10 cellular contexts compared by ENCODE assay signal in genomic region chr5:59542841-59543825, GRCh38.
DNase-seq lines count a peak whose midpoint lies in the region; ATAC-seq and TF ChIP-seq lines count a peak whose summit lies in the region.
"Had no signal": no experiment of that assay in that cellular context is flagged by ENCODE, and none has a peak within 500 bp of the region (broad histone marks: within the 10 kb centered on the region; RNA-seq: fewer than 3 reads in every experiment).

No MANE protein-coding gene starts in this region.

- peak overlapping the region; percentile 30 for H3K27ac ChIP-seq in rectal smooth muscle tissue (ENCODE audit: low read depth, low read length)
- H3K27ac ChIP-seq: KMS-11 had no signal

- H3K27ac Mint-ChIP-seq in activated CD4-positive, alpha-beta memory T cell treated with anti-CD3 and anti-CD28 coated beads for 36 hours, result no peak overlapping the region
- no peak overlapping the region for H3K27ac Mint-ChIP-seq in effector memory CD8-positive, alpha-beta T cell

- CTCF ChIA-PET in activated CD4-positive, alpha-beta memory T cell treated with anti-CD3 and anti-CD28 coated beads for 36 hours (lab: Charles Lee), result no interaction called here

- DNase-seq in DMS79 (lab: John Stamatoyannopoulos, UW) (peak; percentile 51), glomerular visceral epithelial cell (ENCODE audit: extremely low spot score) (peak; percentile 80), MG63 (no peak), GF-D8 (lab: John Stamatoyannopoulos, UW) (no peak)
- no peak for DNase-seq in activated CD4-positive, alpha-beta memory T cell treated with anti-CD3 and anti-CD28 coated beads for 36 hours
- DNase-seq in effector memory CD8-positive, alpha-beta T cell, result no peak
- DNase-seq: retina had no signal

- H3K9me3 Mint-ChIP-seq in activated CD4-positive, alpha-beta memory T cell treated with anti-CD3 and anti-CD28 coated beads for 36 hours, result no peaks in the 10 kb centered on the region
- peaks cover 0 to 13% of the 10 kb centered on the region in 2 donors for H3K9me3 Mint-ChIP-seq in effector memory CD8-positive, alpha-beta T cell

- peaks cover 17% of the 10 kb centered on the region for H3K4me1 ChIP-seq in rectal smooth muscle tissue (ENCODE audit: control insufficient read depth, insufficient read depth, low read length)

- no peaks in the 10 kb centered on the region for H3K27me3 Mint-ChIP-seq in activated CD4-positive, alpha-beta memory T cell treated with anti-CD3 and anti-CD28 coated beads for 36 hours
- no peaks in the 10 kb centered on the region for H3K27me3 Mint-ChIP-seq in effector memory CD8-positive, alpha-beta T cell

- no peaks in the 10 kb centered on the region for H3K36me3 Mint-ChIP-seq in activated CD4-positive, alpha-beta memory T cell treated with anti-CD3 and anti-CD28 coated beads for 36 hours
- H3K36me3 Mint-ChIP-seq in effector memory CD8-positive, alpha-beta T cell (ENCODE audit: insufficient read depth), result no peaks in the 10 kb centered on the region

- H3K4me3 ChIP-seq in rectal smooth muscle tissue (ENCODE audit: low read length) (no peak overlapping the region), MG63 (no peak overlapping the region)

- H3K36me3 ChIP-seq in rectal smooth muscle tissue (ENCODE audit: control insufficient read depth, insufficient read depth, low read length) (no peaks in the 10 kb centered on the region), MG63 (no peaks in the 10 kb centered on the region)

- no peak overlapping the region for H3K4me3 Mint-ChIP-seq in activated CD4-positive, alpha-beta memory T cell treated with anti-CD3 and anti-CD28 coated beads for 36 hours
- no peak overlapping the region for H3K4me3 Mint-ChIP-seq in effector memory CD8-positive, alpha-beta T cell

- H3K27me3 ChIP-seq in rectal smooth muscle tissue (ENCODE audit: control insufficient read depth, insufficient read depth, low read length), result no peaks in the 10 kb centered on the region
- no peaks in the 10 kb centered on the region for H3K27me3 ChIP-seq in MG63

- no peak overlapping the region for H3K9ac ChIP-seq in rectal smooth muscle tissue (ENCODE audit: low read length)
- H3K9ac ChIP-seq: KMS-11 had no signal

- intact Hi-C loops in activated CD4-positive, alpha-beta memory T cell treated with anti-CD3 and anti-CD28 coated beads for 36 hours (cut with micrococcal nuclease), result no loop called here

- no peak for ATAC-seq in effector memory CD8-positive, alpha-beta T cell (replicated peaks)

- POLR2A ChIA-PET in activated CD4-positive, alpha-beta memory T cell treated with anti-CD3 and anti-CD28 coated beads for 36 hours (lab: Charles Lee), result no interaction called here

- H3K9me3 ChIP-seq in MG63, result no peaks in the 10 kb centered on the region

- H3K4me1 Mint-ChIP-seq in activated CD4-positive, alpha-beta memory T cell treated with anti-CD3 and anti-CD28 coated beads for 36 hours (ENCODE audit: low read depth), result no peaks in the 10 kb centered on the region
- no peaks in the 10 kb centered on the region for H3K4me1 Mint-ChIP-seq in effector memory CD8-positive, alpha-beta T cell (ENCODE audit: low read depth in 2 of 2)

TF ChIP-seq in PFSK-1, 5 proteins besides CTCF, POLR2A, EP300 and RAD21:
- TF ChIP-seq, protein P1, sequence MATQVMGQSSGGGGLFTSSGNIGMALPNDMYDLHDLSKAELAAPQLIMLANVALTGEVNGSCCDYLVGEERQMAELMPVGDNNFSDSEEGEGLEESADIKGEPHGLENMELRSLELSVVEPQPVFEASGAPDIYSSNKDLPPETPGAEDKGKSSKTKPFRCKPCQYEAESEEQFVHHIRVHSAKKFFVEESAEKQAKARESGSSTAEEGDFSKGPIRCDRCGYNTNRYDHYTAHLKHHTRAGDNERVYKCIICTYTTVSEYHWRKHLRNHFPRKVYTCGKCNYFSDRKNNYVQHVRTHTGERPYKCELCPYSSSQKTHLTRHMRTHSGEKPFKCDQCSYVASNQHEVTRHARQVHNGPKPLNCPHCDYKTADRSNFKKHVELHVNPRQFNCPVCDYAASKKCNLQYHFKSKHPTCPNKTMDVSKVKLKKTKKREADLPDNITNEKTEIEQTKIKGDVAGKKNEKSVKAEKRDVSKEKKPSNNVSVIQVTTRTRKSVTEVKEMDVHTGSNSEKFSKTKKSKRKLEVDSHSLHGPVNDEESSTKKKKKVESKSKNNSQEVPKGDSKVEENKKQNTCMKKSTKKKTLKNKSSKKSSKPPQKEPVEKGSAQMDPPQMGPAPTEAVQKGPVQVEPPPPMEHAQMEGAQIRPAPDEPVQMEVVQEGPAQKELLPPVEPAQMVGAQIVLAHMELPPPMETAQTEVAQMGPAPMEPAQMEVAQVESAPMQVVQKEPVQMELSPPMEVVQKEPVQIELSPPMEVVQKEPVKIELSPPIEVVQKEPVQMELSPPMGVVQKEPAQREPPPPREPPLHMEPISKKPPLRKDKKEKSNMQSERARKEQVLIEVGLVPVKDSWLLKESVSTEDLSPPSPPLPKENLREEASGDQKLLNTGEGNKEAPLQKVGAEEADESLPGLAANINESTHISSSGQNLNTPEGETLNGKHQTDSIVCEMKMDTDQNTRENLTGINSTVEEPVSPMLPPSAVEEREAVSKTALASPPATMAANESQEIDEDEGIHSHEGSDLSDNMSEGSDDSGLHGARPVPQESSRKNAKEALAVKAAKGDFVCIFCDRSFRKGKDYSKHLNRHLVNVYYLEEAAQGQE (IDR thresholded peaks at IDR 0.05; ENCODE audit: insufficient read depth in 1 of 2, low read depth in 2 of 2, low read length in 2 of 2), result no peak
- peak; percentile 60 for TF ChIP-seq FOXP2 (optimal IDR thresholded peaks at IDR 0.05; ENCODE audit: borderline replicate concordance, extremely low read depth, extremely low read length, insufficient read depth)

Comparison
In these comparisons a context has a peak if more than half of its experiments do, and no peak if none do; other contexts are left out.
1. DNase-seq: peak in DMS79 (single experiment) and glomerular visceral epithelial cell (single experiment); none in MG63 (single experiment), activated CD4-positive, alpha-beta memory T cell treated with anti-CD3 and anti-CD28 coated beads for 36 hours (single experiment), effector memory CD8-positive, alpha-beta T cell (0 of 3) and GF-D8 (single experiment).